ENCODE assay signal across 17 cellular contexts in genomic region chr4:45576275-45576674, GRCh38.
"Had no signal": no experiment of that assay in that cellular context is flagged by ENCODE, and none has a peak within 500 bp of the region (broad histone marks: within the 10 kb centered on the region; RNA-seq: fewer than 3 reads in every experiment).

No MANE protein-coding gene starts in this region.

- ATAC-seq: stimulated activated effector memory CD8-positive, alpha-beta T cell treated with anti-CD3 and anti-CD28 coated beads, Interleukin-12 subunit alpha, Interleukin-12 subunit beta, amount 100 ng/mL, for 72 hours; stimulated activated memory B cell treated with anti-CD40 and anti-IgM and Interleukin-4, amounts not matched to agents 10 μg/mL and 1 μg/mL and 100 μg/mL, for 72 hours; stimulated activated naive B cell treated with anti-CD40 and anti-IgM and Interleukin-4, amounts not matched to agents 10 μg/mL and 1 μg/mL and 100 μg/mL, for 72 hours; stimulated activated naive CD8-positive, alpha-beta T cell treated with anti-CD3 and anti-CD28 coated beads, Interleukin-15, amount 100 ng/mL, for 72 hours; stimulated activated naive CD8-positive, alpha-beta T cell treated with anti-CD3 and anti-CD28 coated beads, Interleukin-15, Interleukin-2, amounts not matched to agents 100 U/mL and 50 U/mL, for 24 hours; upper lobe of right lung had no signal

- H3K4me3 ChIP-seq: stomach, suprapubic skin, testis, thoracic aorta, thyroid gland, tibial artery, tibial nerve, transverse colon, upper lobe of left lung, upper lobe of right lung, uterus, vagina had no signal

- H3K9me3 ChIP-seq: stomach, suprapubic skin, testis, thoracic aorta, tibial artery, tibial nerve, transverse colon, upper lobe of left lung, upper lobe of right lung, uterus, vagina had no signal

- H3K36me3 ChIP-seq: stomach, suprapubic skin, thoracic aorta, thyroid gland, tibial artery, tibial nerve, transverse colon, upper lobe of left lung, upper lobe of right lung, uterus, vagina had no signal

- H3K27me3 ChIP-seq: stomach, suprapubic skin, testis, thyroid gland, tibial artery, tibial nerve, transverse colon, upper lobe of left lung, upper lobe of right lung, uterus, vagina had no signal

- H3K27ac ChIP-seq: stomach, suprapubic skin, testis, thoracic aorta, thyroid gland, tibial artery, tibial nerve, transverse colon, upper lobe of left lung, upper lobe of right lung, uterus, vagina had no signal
